Comparison of ENCODE assay signal across 17 cellular contexts in the genomic region with DNA sequence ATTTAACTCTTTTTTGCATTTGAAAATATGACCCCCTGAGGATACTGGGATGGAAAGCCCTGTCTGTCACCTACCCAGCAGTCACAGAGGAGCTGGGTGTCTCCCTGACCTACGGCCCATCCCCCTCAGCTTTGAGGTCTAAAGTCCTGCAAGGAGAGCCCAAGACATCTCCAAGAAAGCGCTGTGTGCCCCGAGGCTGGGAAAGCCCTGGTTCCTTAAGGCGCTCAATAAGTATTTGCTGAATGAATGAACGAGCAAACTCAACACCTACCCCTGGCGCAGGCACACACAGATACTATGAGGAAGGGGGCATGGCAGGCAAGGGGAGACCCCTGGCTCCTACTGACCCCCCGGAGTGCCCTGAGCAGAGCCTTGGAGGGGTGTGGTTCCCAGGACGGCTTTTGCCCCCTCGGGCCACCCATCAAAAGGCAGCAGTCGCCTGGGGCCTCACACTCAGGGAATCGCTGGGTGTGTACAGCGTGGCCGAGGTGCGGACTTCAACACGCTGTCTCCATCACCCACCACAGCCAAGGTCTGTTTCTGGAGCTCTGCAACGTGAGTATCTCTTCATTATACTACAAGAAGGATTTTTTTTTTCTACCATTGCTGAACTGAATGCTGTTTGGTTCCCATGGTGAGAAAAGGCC.
"Had no signal": no experiment of that assay in that cellular context is flagged by ENCODE, and none has a peak within 500 bp of the region (broad histone marks: within the 10 kb centered on the region; RNA-seq: fewer than 3 reads in every experiment).

No MANE protein-coding gene starts in this region.

- H3K4me2 ChIP-seq: smooth muscle cell had no signal

- H3K4me1 ChIP-seq: foreskin keratinocyte, left lung, right lobe of liver, stomach, upper lobe of left lung had no signal

- H3K36me3 ChIP-seq: left lung, ovary, right lobe of liver, stomach, upper lobe of left lung had no signal

- H3K27ac ChIP-seq: foreskin keratinocyte, left lung, ovary, right lobe of liver, stomach, upper lobe of left lung had no signal

- H3K27me3 ChIP-seq: ovary, right lobe of liver, upper lobe of left lung had no signal

- DNase-seq: activated CD4-positive, alpha-beta T cell treated with anti-CD3 and anti-CD28 coated beads, Interleukin-2, amount 10 ng/mL, durations not matched to agents 7 days and 5 days; activated CD8-positive, alpha-beta memory T cell treated with anti-CD3 and anti-CD28 coated beads for 24 hours; activated CD8-positive, alpha-beta memory T cell treated with anti-CD3 and anti-CD28 coated beads, Interleukin-2, amount 50 U/mL, for 48 hours; activated naive CD8-positive, alpha-beta T cell treated with anti-CD3 and anti-CD28 coated beads, Interleukin-2, amount 10 ng/mL, durations not matched to agents 7 days and 5 days; activated T-cell treated with anti-CD3 and anti-CD28 coated beads, Interleukin-2, amount 50 U/mL, for 48 hours; caudate nucleus; foreskin keratinocyte; hypothalamus; kidney; left lung; mammary epithelial cell; ovary; right lobe of liver; stimulated activated CD4-positive, alpha-beta T cell treated with anti-CD3 and anti-CD28 coated beads, Interleukin-4, amount 100 ng/mL, for 1 hour; stomach; upper lobe of left lung had no signal

- H3K9me3 ChIP-seq: left lung, ovary, right lobe of liver, stomach, upper lobe of left lung had no signal

- H3K4me3 ChIP-seq: left lung, ovary, right lobe of liver, smooth muscle cell, stomach, upper lobe of left lung had no signal
